22 cellular contexts compared by ENCODE assay signal in genomic region chr3:186022931-186023330, GRCh38.
"Had no signal": no experiment of that assay in that cellular context is flagged by ENCODE, and none has a peak within 500 bp of the region (broad histone marks: within the 10 kb centered on the region; RNA-seq: fewer than 3 reads in every experiment).

No MANE protein-coding gene starts in this region.

- H2AFZ ChIP-seq: parathyroid adenoma had no signal

- H3K4me2 ChIP-seq: neural progenitor cell had no signal

- H3K9me3 ChIP-seq: gastrocnemius medialis, right lobe of liver, suprapubic skin, transverse colon, upper lobe of right lung, uterus had no signal

- H3K79me2 ChIP-seq: parathyroid adenoma had no signal

- H3K4me1 ChIP-seq: neural progenitor cell, parathyroid adenoma, right lobe of liver, transverse colon, upper lobe of right lung, uterus had no signal

- H3K36me3 ChIP-seq: gastrocnemius medialis, neural progenitor cell, right lobe of liver, suprapubic skin, transverse colon, upper lobe of right lung, uterus had no signal

- ATAC-seq: gastrocnemius medialis; left lobe of liver; naive thymus-derived CD4-positive, alpha-beta T cell; right lobe of liver; stimulated activated naive CD8-positive, alpha-beta T cell treated with anti-CD3 and anti-CD28 coated beads, Interleukin-15, amount 100 ng/mL, for 72 hours; upper lobe of right lung had no signal

- H3K4me3 ChIP-seq: gastrocnemius medialis, neural progenitor cell, right lobe of liver, suprapubic skin, transverse colon, upper lobe of right lung, uterus had no signal

- H3K27ac ChIP-seq: neural progenitor cell, parathyroid adenoma, right lobe of liver, suprapubic skin, transverse colon, upper lobe of right lung, uterus had no signal

- H3K27me3 ChIP-seq: dorsolateral prefrontal cortex, gastrocnemius medialis, neural progenitor cell, right lobe of liver, suprapubic skin, transverse colon, upper lobe of right lung, uterus had no signal

- DNase-seq: dorsolateral prefrontal cortex; effector CD4-positive, alpha-beta T cell; gastrocnemius medialis; head of caudate nucleus; mesendoderm; midbrain; naive thymus-derived CD4-positive, alpha-beta T cell; right lobe of liver; small intestine; stimulated activated CD4-positive, alpha-beta T cell treated with anti-CD3 and anti-CD28 coated beads, Interleukin-12 subunit alpha, Interleukin-12 subunit beta, amount 100 ng/mL, for 4 hours; stimulated activated CD4-positive, alpha-beta T cell treated with anti-CD3 and anti-CD28 coated beads, Interleukin-1b, Interleukin-23, amount 100 ng/mL, for 48 hours; stimulated activated CD4-positive, alpha-beta T cell treated with anti-CD3 and anti-CD28 coated beads, Interleukin-4, amount 100 ng/mL, for 1 hour; stimulated activated CD8-positive, alpha-beta memory T cell treated with anti-CD3 and anti-CD28 coated beads, Interleukin-4, amount 100 ng/mL, for 48 hours; stimulated activated naive CD4-positive, alpha-beta T cell; stimulated activated naive CD8-positive, alpha-beta T cell treated with anti-CD3 and anti-CD28 coated beads, Interleukin-15, amount 100 ng/mL, for 72 hours; transverse colon; upper lobe of right lung; uterus had no signal

- H3K9ac ChIP-seq: neural progenitor cell, parathyroid adenoma had no signal
